ENCODE assay signal across 8 cellular contexts in the genomic region with DNA sequence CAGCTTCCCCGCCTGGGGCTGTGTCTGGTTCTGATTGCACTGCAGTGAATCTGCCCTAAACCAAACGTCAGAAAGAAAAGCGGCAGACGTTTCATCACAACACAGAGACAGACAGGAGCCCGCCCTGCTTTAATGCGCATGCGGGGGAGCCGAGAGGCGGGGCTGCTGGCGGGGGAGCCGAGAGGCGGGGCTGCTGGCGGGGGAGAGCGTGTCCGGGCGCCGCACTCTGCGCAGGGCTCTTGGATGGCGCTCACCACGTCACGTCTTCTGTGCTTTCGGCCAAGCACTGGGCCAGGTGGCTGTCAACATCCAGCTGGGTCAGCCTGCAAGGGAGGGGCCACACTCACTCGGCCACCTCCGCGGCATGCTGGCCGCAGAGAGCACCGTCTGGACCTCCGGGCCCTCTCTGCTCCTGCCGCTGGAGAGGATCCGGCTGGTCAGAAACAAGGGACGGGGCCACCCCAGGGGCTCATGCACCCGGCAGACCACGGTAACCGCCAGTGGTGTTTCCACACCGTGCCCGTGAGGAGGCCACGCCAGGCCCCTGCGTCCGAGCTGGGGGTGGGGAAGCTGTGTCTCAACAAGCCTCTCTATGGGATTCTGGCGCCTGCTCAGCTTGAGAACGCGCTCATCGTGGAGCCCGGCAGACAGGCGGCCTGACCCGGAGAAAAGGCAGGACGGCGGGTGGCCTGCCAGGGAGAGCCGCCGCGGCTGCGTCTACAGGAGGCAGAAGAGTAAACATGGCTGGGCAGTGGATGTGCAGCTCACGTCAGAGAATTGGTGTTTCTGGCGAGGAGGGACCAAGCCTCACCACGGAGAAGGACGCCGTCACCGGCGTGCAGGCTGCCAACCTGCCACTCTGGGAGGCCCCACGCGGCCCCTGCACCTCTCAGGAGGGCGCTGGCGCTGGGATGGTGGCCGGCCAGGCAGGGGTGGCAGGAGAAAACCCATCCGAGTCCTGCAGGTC. TPM values are rescaled to one million over a fixed set of nuclear protein-coding genes. Genes with fewer than 3 reads are reported as not detected.
DNase-seq lines count a peak whose midpoint lies in the region; ATAC-seq and TF ChIP-seq lines count a peak whose summit lies in the region.

No MANE protein-coding gene starts in this region.

- TF ChIP-seq POLR2A in heart left ventricle (IDR thresholded peaks at IDR 0.05) (peak; percentile 58 to 82), tibial nerve (IDR thresholded peaks at IDR 0.05) (peak; percentile 51 to 84)

- peaks cover 6% of the 10 kb centered on the region for H3K36me3 Mint-ChIP-seq in CD4-positive, alpha-beta T cell (ENCODE audit: low read depth)

- no peaks in the 10 kb centered on the region for H3K9me3 Mint-ChIP-seq in CD4-positive, alpha-beta T cell

- CTCF ChIA-PET in CD4-positive, alpha-beta T cell (lab: Charles Lee): interaction anchor here (1.0 to 1.1 kb wide), 2 partner anchors 15 to 192 kb away, joined by 3 to 4 read pairs; no protein-coding TSS in a partner anchor

- H3K4me1 ChIP-seq in heart left ventricle: peaks cover 4 to 52% (median 37%) of the 10 kb centered on the region in 12 donors
- H3K4me1 ChIP-seq in tibial nerve: peaks cover 0 to 52% (median 36%) of the 10 kb centered on the region in 4 donors

- intact Hi-C loops in CD4-positive, alpha-beta T cell (cut with DNase I, micrococcal nuclease): loop anchor here (10.0 kb wide), 2 partner anchors 55 to 655 kb away; no protein-coding TSS in a partner anchor
- intact Hi-C loops in heart left ventricle (cut with DNase I): loop anchor here in 7 of 10 donors (2.0 to 10.0 kb wide), 6 partner anchors 57 to 1715 kb away; a partner anchor contains a TSS

- TF ChIP-seq EP300 in tibial nerve (IDR thresholded peaks at IDR 0.05): peak; percentile 94 to 99

- ATAC-seq in CD4-positive, alpha-beta T cell (ENCODE audit: poor library complexity): peak; percentile 75
- peak; percentile 66 for ATAC-seq in GM21576 (IDR thresholded peaks at IDR 0.05; ENCODE audit: unreplicated experiment)
- peak; percentile 87 to 94 (median 92) for ATAC-seq in heart left ventricle

- no peak for TF ChIP-seq CTCF in CD4-positive, alpha-beta T cell (IDR thresholded peaks at IDR 0.05)
- TF ChIP-seq CTCF in heart left ventricle (IDR thresholded peaks at IDR 0.05) (peak in 1 of 12 donors; percentile 18), tibial nerve (IDR thresholded peaks at IDR 0.05) (peak in 2 of 5 experiments; percentile 24 to 29)

- H3K27ac Mint-ChIP-seq in CD4-positive, alpha-beta T cell: peak overlapping the region; percentile 89

- peak; percentile 75 to 92 (median 88) for DNase-seq in CD4-positive, alpha-beta T cell
- peak; percentile 93 for DNase-seq in NCI-H1105 treated with DMSO at 0.1 percent for 48 hours (lab: John Stamatoyannopoulos, UW)
- peak; percentile 88 for DNase-seq in T follicular helper cell (ENCODE audit: low read depth)
- DNase-seq in amniotic epithelial cell (ENCODE audit: low read depth): peak; percentile 92
- DNase-seq in heart left ventricle: peak; percentile 93 to 97 (median 96)
- DNase-seq in pons (ENCODE audit: low spot score): peak; percentile 89
- peak; percentile 89 to 92 for DNase-seq in tibial nerve (ENCODE audit: low spot score in 2 of 2)

- H3K27me3 Mint-ChIP-seq in CD4-positive, alpha-beta T cell: no peaks in the 10 kb centered on the region

- peak overlapping the region; percentile 78 for H3K27ac ChIP-seq in CD4-positive, alpha-beta T cell (ENCODE audit: low read depth, low read length)
- peak overlapping the region; percentile 80 to 98 (median 94) for H3K27ac ChIP-seq in heart left ventricle
- peak overlapping the region; percentile 84 to 99 (median 90) for H3K27ac ChIP-seq in tibial nerve

- no peaks in the 10 kb centered on the region for H3K9me3 ChIP-seq in CD4-positive, alpha-beta T cell (ENCODE audit: control insufficient read depth, low read length)
- H3K9me3 ChIP-seq in heart left ventricle (no peaks in the 10 kb centered on the region), tibial nerve (no peaks in the 10 kb centered on the region)

- H3K4me3 Mint-ChIP-seq in CD4-positive, alpha-beta T cell: peak overlapping the region; percentile 76

- no peaks in the 10 kb centered on the region for H3K4me1 Mint-ChIP-seq in CD4-positive, alpha-beta T cell (ENCODE audit: low read depth)

- POLR2A ChIA-PET in CD4-positive, alpha-beta T cell (lab: Charles Lee): interaction anchor here (0.6 to 1.1 kb wide), 3 partner anchors 202 to 334 kb away, joined by 3 to 5 read pairs (median 3); a partner anchor contains a TSS

- H3K4me3 ChIP-seq in heart left ventricle: peak overlapping the region; percentile 4 to 68 (median 60)
- peak overlapping the region; percentile 42 to 66 (median 48) for H3K4me3 ChIP-seq in tibial nerve

- H3K36me3 ChIP-seq in heart left ventricle: peaks cover 0 to 19% (median 0%) of the 10 kb centered on the region in 9 donors
- H3K36me3 ChIP-seq in tibial nerve: peaks cover 0 to 21% (median 4%) of the 10 kb centered on the region in 3 donors

- no peaks in the 10 kb centered on the region for H3K27me3 ChIP-seq in CD4-positive, alpha-beta T cell (ENCODE audit: control insufficient read depth, insufficient read depth, low read length)
- H3K27me3 ChIP-seq in heart left ventricle: no peaks in the 10 kb centered on the region
- H3K27me3 ChIP-seq in tibial nerve: no peaks in the 10 kb centered on the region

- 10 to 17% (median 13%) methylated on average over 29 to 65 of the region's 65 CpGs for WGBS in heart left ventricle, 4 donors
- WGBS in tibial nerve, 2 donors: 15 to 17% methylated on average over 46 to 52 of the region's 65 CpGs

RNA-seq across cellular contexts. Expression of a gene that starts 4.8 kb away (rescaled TPM):
- 10 to 100 TPM; 51.7 to 53.1 TPM for total RNA-seq in CD4-positive, alpha-beta T cell
- 10 to 100 TPM; 20.9 to 50.8 (median 34.8) TPM for total RNA-seq in heart left ventricle
- 10 to 100 TPM; 57.3 to 61.3 TPM for polyA plus RNA-seq in heart left ventricle
- 10 to 100 TPM; 32.8 to 60.9 (median 47.3) TPM for total RNA-seq in tibial nerve

RNA-seq across cellular contexts. Expression of a gene that starts 38.4 kb away (rescaled TPM):
- total RNA-seq in CD4-positive, alpha-beta T cell: 100 to 1,000 TPM; 286 to 324 TPM
- 10 to 100 TPM; 28.8 to 52.7 (median 41.3) TPM for total RNA-seq in heart left ventricle
- polyA plus RNA-seq in heart left ventricle: 10 to 100 TPM; 16.9 to 28.7 TPM
- total RNA-seq in tibial nerve: 100 to 1,000 TPM in 1 of 4 donors, 10 to 100 TPM in 3; 62.8 to 100 (median 72.2) TPM

Comparison
In these comparisons a context has a peak if more than half of its experiments do, and no peak if none do; other contexts are left out.
1. Peak in every context shown above with its lines: DNase-seq, ATAC-seq, H3K4me3 ChIP-seq and H3K27ac ChIP-seq.